In the genomic region with DNA sequence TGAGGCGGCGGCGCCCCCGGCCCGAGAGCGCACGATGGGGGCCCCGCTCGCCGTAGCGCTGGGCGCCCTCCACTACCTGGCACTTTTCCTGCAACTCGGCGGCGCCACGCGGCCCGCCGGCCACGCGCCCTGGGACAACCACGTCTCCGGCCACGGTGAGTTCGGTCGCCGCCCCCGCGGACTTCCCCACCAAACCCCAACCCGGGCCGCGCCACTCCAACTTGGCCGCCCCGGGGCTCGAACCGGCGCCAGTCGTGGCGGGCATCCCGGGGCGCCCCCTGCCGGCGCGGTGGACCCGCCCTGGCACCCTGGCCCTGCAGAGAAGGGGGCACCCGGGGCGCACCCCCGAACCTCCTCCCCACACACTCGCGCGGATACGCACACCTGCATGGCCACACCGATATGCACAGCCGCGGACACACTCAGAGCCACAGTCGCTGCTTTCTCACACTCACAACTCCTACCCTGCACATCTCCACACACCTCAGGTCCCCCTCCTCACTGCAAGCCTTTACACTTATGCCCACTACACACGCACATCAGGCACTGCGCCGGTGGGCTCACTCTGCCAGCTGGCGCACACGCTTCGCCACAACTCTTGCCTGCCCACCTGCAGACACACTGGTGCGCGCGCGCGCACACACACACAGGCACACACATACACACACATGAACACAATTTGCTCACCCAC, we compare ENCODE assay signal across 1 cellular context.
TF ChIP-seq lines count a peak whose summit lies in the region.

No MANE protein-coding gene starts in this region.

TF ChIP-seq in K562, 482 proteins besides CTCF, POLR2A, EP300 and RAD21:
- no peak for TF ChIP-seq EP400 (IDR thresholded peaks at IDR 0.05)
- TF ChIP-seq ESRRA (IDR thresholded peaks at IDR 0.05; ENCODE audit: borderline replicate concordance, low read depth), result no peak
- TF ChIP-seq RB1 (IDR thresholded peaks at IDR 0.05; ENCODE audit: low read depth), result 0 out of 2 replicates have a peak, but pooled peaks have one; percentile 6
- no peak for TF ChIP-seq RBM17 (IDR thresholded peaks at IDR 0.05; ENCODE audit: borderline replicate concordance, low read depth, low read length)
- no peak for TF ChIP-seq HDAC2 (IDR thresholded peaks at IDR 0.05)
- TF ChIP-seq, protein P1, sequence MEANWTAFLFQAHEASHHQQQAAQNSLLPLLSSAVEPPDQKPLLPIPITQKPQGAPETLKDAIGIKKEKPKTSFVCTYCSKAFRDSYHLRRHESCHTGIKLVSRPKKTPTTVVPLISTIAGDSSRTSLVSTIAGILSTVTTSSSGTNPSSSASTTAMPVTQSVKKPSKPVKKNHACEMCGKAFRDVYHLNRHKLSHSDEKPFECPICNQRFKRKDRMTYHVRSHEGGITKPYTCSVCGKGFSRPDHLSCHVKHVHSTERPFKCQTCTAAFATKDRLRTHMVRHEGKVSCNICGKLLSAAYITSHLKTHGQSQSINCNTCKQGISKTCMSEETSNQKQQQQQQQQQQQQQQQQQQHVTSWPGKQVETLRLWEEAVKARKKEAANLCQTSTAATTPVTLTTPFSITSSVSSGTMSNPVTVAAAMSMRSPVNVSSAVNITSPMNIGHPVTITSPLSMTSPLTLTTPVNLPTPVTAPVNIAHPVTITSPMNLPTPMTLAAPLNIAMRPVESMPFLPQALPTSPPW (CRISPR knock-in tag; IDR thresholded peaks at IDR 0.05), result no peak
- TF ChIP-seq RBBP5 (IDR thresholded peaks at IDR 0.05; ENCODE audit: borderline replicate concordance, insufficient read depth, low read length, poor library complexity, severe bottlenecking), result no peak
- TF ChIP-seq NFIC (IDR thresholded peaks at IDR 0.05), result no peak
- TF ChIP-seq TBL1XR1 (IDR thresholded peaks at IDR 0.05; ENCODE audit: low read length in 2 of 2), result no peak
- no peak for TF ChIP-seq NCOA2 (IDR thresholded peaks at IDR 0.05; ENCODE audit: partially characterized antibody in 2 of 2)
- no peak for TF ChIP-seq LARP7 (IDR thresholded peaks at IDR 0.05)
- TF ChIP-seq TBP (optimal IDR thresholded peaks at IDR 0.05; ENCODE audit: low read depth, low read length), result no peak
- TF ChIP-seq, protein P2, sequence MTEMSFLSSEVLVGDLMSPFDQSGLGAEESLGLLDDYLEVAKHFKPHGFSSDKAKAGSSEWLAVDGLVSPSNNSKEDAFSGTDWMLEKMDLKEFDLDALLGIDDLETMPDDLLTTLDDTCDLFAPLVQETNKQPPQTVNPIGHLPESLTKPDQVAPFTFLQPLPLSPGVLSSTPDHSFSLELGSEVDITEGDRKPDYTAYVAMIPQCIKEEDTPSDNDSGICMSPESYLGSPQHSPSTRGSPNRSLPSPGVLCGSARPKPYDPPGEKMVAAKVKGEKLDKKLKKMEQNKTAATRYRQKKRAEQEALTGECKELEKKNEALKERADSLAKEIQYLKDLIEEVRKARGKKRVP (CRISPR knock-in tag; IDR thresholded peaks at IDR 0.05), result no peak
- TF ChIP-seq, protein P3, sequence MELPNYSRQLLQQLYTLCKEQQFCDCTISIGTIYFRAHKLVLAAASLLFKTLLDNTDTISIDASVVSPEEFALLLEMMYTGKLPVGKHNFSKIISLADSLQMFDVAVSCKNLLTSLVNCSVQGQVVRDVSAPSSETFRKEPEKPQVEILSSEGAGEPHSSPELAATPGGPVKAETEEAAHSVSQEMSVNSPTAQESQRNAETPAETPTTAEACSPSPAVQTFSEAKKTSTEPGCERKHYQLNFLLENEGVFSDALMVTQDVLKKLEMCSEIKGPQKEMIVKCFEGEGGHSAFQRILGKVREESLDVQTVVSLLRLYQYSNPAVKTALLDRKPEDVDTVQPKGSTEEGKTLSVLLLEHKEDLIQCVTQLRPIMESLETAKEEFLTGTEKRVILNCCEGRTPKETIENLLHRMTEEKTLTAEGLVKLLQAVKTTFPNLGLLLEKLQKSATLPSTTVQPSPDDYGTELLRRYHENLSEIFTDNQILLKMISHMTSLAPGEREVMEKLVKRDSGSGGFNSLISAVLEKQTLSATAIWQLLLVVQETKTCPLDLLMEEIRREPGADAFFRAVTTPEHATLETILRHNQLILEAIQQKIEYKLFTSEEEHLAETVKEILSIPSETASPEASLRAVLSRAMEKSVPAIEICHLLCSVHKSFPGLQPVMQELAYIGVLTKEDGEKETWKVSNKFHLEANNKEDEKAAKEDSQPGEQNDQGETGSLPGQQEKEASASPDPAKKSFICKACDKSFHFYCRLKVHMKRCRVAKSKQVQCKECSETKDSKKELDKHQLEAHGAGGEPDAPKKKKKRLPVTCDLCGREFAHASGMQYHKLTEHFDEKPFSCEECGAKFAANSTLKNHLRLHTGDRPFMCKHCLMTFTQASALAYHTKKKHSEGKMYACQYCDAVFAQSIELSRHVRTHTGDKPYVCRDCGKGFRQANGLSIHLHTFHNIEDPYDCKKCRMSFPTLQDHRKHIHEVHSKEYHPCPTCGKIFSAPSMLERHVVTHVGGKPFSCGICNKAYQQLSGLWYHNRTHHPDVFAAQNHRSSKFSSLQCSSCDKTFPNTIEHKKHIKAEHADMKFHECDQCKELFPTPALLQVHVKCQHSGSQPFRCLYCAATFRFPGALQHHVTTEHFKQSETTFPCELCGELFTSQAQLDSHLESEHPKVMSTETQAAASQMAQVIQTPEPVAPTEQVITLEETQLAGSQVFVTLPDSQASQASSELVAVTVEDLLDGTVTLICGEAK (IDR thresholded peaks at IDR 0.05), result no peak
- TF ChIP-seq, protein P3 (CRISPR knock-in tag; IDR thresholded peaks at IDR 0.05), result no peak
- no peak for TF ChIP-seq HEY1 (CRISPR knock-in tag; IDR thresholded peaks at IDR 0.05; ENCODE audit: borderline replicate concordance)
- TF ChIP-seq, protein P4, sequence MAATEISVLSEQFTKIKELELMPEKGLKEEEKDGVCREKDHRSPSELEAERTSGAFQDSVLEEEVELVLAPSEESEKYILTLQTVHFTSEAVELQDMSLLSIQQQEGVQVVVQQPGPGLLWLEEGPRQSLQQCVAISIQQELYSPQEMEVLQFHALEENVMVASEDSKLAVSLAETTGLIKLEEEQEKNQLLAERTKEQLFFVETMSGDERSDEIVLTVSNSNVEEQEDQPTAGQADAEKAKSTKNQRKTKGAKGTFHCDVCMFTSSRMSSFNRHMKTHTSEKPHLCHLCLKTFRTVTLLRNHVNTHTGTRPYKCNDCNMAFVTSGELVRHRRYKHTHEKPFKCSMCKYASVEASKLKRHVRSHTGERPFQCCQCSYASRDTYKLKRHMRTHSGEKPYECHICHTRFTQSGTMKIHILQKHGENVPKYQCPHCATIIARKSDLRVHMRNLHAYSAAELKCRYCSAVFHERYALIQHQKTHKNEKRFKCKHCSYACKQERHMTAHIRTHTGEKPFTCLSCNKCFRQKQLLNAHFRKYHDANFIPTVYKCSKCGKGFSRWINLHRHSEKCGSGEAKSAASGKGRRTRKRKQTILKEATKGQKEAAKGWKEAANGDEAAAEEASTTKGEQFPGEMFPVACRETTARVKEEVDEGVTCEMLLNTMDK (IDR thresholded peaks at IDR 0.05; ENCODE audit: borderline replicate concordance, insufficient read depth, low read depth, low read length, poor library complexity, severe bottlenecking), result peak; percentile 74
- no peak for TF ChIP-seq KAT2B (IDR thresholded peaks at IDR 0.05; ENCODE audit: low read depth, low read length)
- TF ChIP-seq, protein P5, sequence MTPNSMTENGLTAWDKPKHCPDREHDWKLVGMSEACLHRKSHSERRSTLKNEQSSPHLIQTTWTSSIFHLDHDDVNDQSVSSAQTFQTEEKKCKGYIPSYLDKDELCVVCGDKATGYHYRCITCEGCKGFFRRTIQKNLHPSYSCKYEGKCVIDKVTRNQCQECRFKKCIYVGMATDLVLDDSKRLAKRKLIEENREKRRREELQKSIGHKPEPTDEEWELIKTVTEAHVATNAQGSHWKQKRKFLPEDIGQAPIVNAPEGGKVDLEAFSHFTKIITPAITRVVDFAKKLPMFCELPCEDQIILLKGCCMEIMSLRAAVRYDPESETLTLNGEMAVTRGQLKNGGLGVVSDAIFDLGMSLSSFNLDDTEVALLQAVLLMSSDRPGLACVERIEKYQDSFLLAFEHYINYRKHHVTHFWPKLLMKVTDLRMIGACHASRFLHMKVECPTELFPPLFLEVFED (CRISPR knock-in tag; conservative IDR thresholded peaks at IDR 0.05), result no peak
- TF ChIP-seq, protein P6, sequence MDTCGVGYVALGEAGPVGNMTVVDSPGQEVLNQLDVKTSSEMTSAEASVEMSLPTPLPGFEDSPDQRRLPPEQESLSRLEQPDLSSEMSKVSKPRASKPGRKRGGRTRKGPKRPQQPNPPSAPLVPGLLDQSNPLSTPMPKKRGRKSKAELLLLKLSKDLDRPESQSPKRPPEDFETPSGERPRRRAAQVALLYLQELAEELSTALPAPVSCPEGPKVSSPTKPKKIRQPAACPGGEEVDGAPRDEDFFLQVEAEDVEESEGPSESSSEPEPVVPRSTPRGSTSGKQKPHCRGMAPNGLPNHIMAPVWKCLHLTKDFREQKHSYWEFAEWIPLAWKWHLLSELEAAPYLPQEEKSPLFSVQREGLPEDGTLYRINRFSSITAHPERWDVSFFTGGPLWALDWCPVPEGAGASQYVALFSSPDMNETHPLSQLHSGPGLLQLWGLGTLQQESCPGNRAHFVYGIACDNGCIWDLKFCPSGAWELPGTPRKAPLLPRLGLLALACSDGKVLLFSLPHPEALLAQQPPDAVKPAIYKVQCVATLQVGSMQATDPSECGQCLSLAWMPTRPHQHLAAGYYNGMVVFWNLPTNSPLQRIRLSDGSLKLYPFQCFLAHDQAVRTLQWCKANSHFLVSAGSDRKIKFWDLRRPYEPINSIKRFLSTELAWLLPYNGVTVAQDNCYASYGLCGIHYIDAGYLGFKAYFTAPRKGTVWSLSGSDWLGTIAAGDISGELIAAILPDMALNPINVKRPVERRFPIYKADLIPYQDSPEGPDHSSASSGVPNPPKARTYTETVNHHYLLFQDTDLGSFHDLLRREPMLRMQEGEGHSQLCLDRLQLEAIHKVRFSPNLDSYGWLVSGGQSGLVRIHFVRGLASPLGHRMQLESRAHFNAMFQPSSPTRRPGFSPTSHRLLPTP (IDR thresholded peaks at IDR 0.05; ENCODE audit: borderline replicate concordance, extremely low read depth, insufficient read length), result peak; percentile 75
- TF ChIP-seq, protein P7, sequence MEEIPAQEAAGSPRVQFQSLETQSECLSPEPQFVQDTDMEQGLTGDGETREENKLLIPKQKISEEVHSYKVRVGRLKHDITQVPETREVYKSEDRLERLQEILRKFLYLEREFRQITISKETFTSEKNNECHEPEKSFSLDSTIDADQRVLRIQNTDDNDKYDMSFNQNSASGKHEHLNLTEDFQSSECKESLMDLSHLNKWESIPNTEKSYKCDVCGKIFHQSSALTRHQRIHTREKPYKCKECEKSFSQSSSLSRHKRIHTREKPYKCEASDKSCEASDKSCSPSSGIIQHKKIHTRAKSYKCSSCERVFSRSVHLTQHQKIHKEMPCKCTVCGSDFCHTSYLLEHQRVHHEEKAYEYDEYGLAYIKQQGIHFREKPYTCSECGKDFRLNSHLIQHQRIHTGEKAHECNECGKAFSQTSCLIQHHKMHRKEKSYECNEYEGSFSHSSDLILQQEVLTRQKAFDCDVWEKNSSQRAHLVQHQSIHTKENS (CRISPR knock-in tag; IDR thresholded peaks at IDR 0.05), result no peak
- TF ChIP-seq TAF1 (IDR thresholded peaks at IDR 0.05; ENCODE audit: control insufficient read depth, extremely low read depth, insufficient read depth, low read length, severe bottlenecking), result no peak
- no peak for TF ChIP-seq ZNF77 (CRISPR knock-in tag; IDR thresholded peaks at IDR 0.05)
- TF ChIP-seq, protein P8, sequence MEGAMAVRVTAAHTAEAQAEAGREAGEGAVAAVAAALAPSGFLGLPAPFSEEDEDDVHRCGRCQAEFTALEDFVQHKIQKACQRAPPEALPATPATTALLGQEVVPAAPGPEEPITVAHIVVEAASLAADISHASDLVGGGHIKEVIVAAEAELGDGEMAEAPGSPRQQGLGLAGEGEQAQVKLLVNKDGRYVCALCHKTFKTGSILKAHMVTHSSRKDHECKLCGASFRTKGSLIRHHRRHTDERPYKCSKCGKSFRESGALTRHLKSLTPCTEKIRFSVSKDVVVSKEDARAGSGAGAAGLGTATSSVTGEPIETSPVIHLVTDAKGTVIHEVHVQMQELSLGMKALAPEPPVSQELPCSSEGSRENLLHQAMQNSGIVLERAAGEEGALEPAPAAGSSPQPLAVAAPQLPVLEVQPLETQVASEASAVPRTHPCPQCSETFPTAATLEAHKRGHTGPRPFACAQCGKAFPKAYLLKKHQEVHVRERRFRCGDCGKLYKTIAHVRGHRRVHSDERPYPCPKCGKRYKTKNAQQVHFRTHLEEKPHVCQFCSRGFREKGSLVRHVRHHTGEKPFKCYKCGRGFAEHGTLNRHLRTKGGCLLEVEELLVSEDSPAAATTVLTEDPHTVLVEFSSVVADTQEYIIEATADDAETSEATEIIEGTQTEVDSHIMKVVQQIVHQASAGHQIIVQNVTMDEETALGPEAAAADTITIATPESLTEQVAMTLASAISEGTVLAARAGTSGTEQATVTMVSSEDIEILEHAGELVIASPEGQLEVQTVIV (CRISPR knock-in tag; IDR thresholded peaks at IDR 0.05; ENCODE audit: borderline replicate concordance), result no peak
- TF ChIP-seq ZKSCAN1 (IDR thresholded peaks at IDR 0.05; ENCODE audit: low read depth, low read length), result no peak
- TF ChIP-seq HNRNPL (IDR thresholded peaks at IDR 0.05; ENCODE audit: low read depth, low read length), result peak; percentile 63; the same call in 1 of the 2 replicates
